ENCODE assay signal across 10 cellular contexts in the genomic region with DNA sequence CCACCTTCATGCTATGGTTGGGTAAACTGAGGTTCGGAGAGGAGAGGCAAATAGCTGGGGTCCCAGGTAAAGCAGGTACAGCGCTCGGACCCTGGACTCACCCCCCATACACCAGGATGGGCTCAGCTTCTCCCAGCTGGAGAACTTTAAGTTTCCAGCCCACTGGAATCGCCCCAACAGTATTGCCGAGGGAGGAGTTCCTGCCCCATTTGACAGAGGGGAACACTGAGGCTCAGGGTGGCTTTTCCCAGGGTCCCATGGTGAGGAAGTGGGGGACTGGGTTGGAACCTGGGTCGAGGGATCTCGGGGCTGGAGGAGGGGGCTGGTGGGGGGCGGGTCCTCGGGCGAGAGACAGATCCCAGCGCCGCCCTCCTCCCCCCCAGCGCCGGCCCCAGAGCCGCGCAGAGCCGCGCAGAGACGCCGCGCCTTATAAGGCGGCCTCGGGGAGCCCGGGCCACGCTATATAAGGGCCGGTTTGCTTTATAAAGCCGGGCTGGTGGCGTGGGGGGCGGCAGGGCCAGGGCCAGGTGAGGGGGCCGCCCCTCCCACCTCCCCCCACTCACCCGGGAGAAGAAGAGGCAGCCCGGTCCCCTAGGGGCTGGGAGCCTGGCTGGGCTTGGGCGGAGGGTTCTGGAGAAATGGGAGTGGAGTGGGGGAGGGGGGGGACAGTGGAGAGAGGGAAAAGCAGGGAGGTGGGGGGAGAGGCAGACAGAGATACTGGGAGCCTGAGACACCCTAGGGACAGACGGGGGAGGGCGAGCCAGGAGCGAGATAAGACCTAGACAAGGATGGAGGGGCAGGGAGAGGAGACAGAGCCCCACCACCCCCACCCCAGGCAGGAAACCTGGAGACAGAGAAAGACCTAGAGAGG. TPM values are rescaled to one million over a fixed set of nuclear protein-coding genes. Genes with fewer than 3 reads are reported as not detected.
DNase-seq lines count a peak whose midpoint lies in the region; ATAC-seq and TF ChIP-seq lines count a peak whose summit lies in the region.
"Had no signal": no experiment of that assay in that cellular context is flagged by ENCODE, and none has a peak within 500 bp of the region (broad histone marks: within the 10 kb centered on the region; RNA-seq: fewer than 3 reads in every experiment).

No MANE protein-coding gene starts in this region.

- H3K4me3 ChIP-seq in coronary artery (peak overlapping the region; percentile 82), transverse colon (peak overlapping the region; percentile 33 to 52 (median 44))

- TF ChIP-seq CTCF in coronary artery (IDR thresholded peaks at IDR 0.05) (no peak), transverse colon (IDR thresholded peaks at IDR 0.05) (no peak)

- TF ChIP-seq EP300 in transverse colon (IDR thresholded peaks at IDR 0.05; ENCODE audit: low read depth), result no peak

- peaks cover 24% of the 10 kb centered on the region for H3K27me3 ChIP-seq in transverse colon

- no peaks in the 10 kb centered on the region for H3K36me3 ChIP-seq in transverse colon

- WGBS in transverse colon (ENCODE audit: low coverage in 1 of 2), 2 donors, result 12 to 32% methylated on average over 3 to 32 of the region's 36 CpGs

- in situ Hi-C loops in transverse colon (cut with MboI; ENCODE audit: low pct_ligation_motif_present in 1 of 4, low pct_unique_long_range_greater_than_20kb in 1 of 4, low sequenced_read_pairs in 3 of 4), result no loop called here

- no peak for TF ChIP-seq POLR2A in transverse colon (IDR thresholded peaks at IDR 0.05)

- no peaks in the 10 kb centered on the region for H3K9me3 ChIP-seq in transverse colon

- peak overlapping the region; percentile 97 to 98 for H3K27ac ChIP-seq in coronary artery
- peak overlapping the region; percentile 86 to 97 (median 89) for H3K27ac ChIP-seq in transverse colon
- H3K27ac ChIP-seq: 22Rv1 had no signal

- intact Hi-C loops in transverse colon (cut with DNase I; ENCODE audit: low total_unique reads), result no loop called here

- no peak for ATAC-seq in HG02678 (IDR thresholded peaks at IDR 0.05; ENCODE audit: unreplicated experiment)
- no peak for ATAC-seq in HG02759 (IDR thresholded peaks at IDR 0.05; ENCODE audit: unreplicated experiment)

- H3K4me1 ChIP-seq in transverse colon, result peaks cover 0 to 18% (median 10%) of the 10 kb centered on the region in 4 donors

- DNase-seq in DMS 273 (lab: John Stamatoyannopoulos, UW; ENCODE audit: unreplicated experiment), result peak; percentile 64
- DNase-seq in DMS 273 treated with DMSO at 0.1 percent for 48 hours (lab: John Stamatoyannopoulos, UW), result no peak
- no peak for DNase-seq in coronary artery (ENCODE audit: low spot score)
- DNase-seq in left kidney (ENCODE audit: low read depth, low spot score), result peak; percentile 66
- peak; percentile 29 for DNase-seq in transverse colon
- DNase-seq in HCEC 1CT, result no peak
- DNase-seq: activated CD4-positive, alpha-beta memory T cell treated with anti-CD3 and anti-CD28 coated beads, Interleukin-2, amount 10 ng/mL, durations not matched to agents 7 days and 5 days had no signal

RNA-seq across cellular contexts. Expression of a gene that starts 1.1 kb away (rescaled TPM):
- 1,000 to 10,000 TPM in 1 of 4 donors, 100 to 1,000 TPM in 3; 198 to 1,121 (median 486) TPM for total RNA-seq in transverse colon
- total RNA-seq: activated CD4-positive, alpha-beta memory T cell treated with anti-CD3 and anti-CD28 coated beads, Interleukin-2, amount 10 ng/mL, durations not matched to agents 7 days and 5 days had no signal

RNA-seq across cellular contexts. Expression of a gene that starts 10.8 kb away (rescaled TPM):
- 10 to 100 TPM; 20.9 to 63.4 (median 39.1) TPM for total RNA-seq in transverse colon

RNA-seq across cellular contexts. Expression of a gene that starts 19.3 kb away (rescaled TPM):
- total RNA-seq in transverse colon, result 10 to 100 TPM; 14.7 to 45.7 (median 37.2) TPM

RNA-seq across cellular contexts. Expression of a gene that starts 34.1 kb away (rescaled TPM):
- total RNA-seq in transverse colon, result 10 to 100 TPM; 10.6 to 44.9 (median 17.4) TPM

RNA-seq across cellular contexts. Expression of a gene that starts 37.7 kb away (rescaled TPM):
- 10 to 100 TPM; 10.5 to 60.2 (median 22.4) TPM for total RNA-seq in transverse colon

Comparison
In these comparisons a context has a peak if more than half of its experiments do, and no peak if none do; other contexts are left out.
1. DNase-seq: peak in DMS 273 (single experiment), left kidney (single experiment) and transverse colon (single experiment); none in DMS 273 treated with DMSO at 0.1 percent for 48 hours (single experiment), coronary artery (single experiment) and HCEC 1CT (single experiment).